8 cellular contexts compared by ENCODE assay signal in genomic region chr9:101398930-101399640, GRCh38. TPM values are rescaled to one million over a fixed set of nuclear protein-coding genes. Genes with fewer than 3 reads are reported as not detected.
DNase-seq lines count a peak whose midpoint lies in the region; ATAC-seq and TF ChIP-seq lines count a peak whose summit lies in the region.

No MANE protein-coding gene starts in this region.

- peak overlapping the region; percentile 85 for H3K27ac ChIP-seq in HL-60 (replicated peaks)

- peak overlapping the region; percentile 95 for H3K9ac ChIP-seq in skeletal muscle satellite cell (ENCODE audit: low read depth, low read length)

- ATAC-seq in GM19035 (IDR thresholded peaks at IDR 0.05; ENCODE audit: unreplicated experiment) (peak; percentile 12), HG03432 (IDR thresholded peaks at IDR 0.05; ENCODE audit: unreplicated experiment) (no peak)

- H3K9me3 ChIP-seq in skeletal muscle satellite cell (replicated peaks; ENCODE audit: low read length), result no peaks in the 10 kb centered on the region

- H3K4me3 ChIP-seq in HL-60 (replicated peaks; ENCODE audit: insufficient read depth, low read length) (peak overlapping the region; percentile 78), iPS-11a (ENCODE audit: low read depth, low read length) (peak overlapping the region; percentile 66), skeletal muscle satellite cell (ENCODE audit: low read length) (peak overlapping the region; percentile 83)

- no peaks in the 10 kb centered on the region for H3K27me3 ChIP-seq in HL-60 (ENCODE audit: insufficient read depth, poor library complexity, severe bottlenecking)
- no peaks in the 10 kb centered on the region for H3K27me3 ChIP-seq in skeletal muscle satellite cell (ENCODE audit: control insufficient read depth, insufficient read depth, low read length)

- H3K36me3 Mint-ChIP-seq in activated naive CD8-positive, alpha-beta T cell treated with anti-CD3 and anti-CD28 coated beads for 36 hours, result peaks cover 75% of the 10 kb centered on the region

- H3K27ac Mint-ChIP-seq in activated naive CD8-positive, alpha-beta T cell treated with anti-CD3 and anti-CD28 coated beads for 36 hours, result peak overlapping the region; percentile 96

- peak overlapping the region; percentile 89 for H3K4me3 Mint-ChIP-seq in activated naive CD8-positive, alpha-beta T cell treated with anti-CD3 and anti-CD28 coated beads for 36 hours

- peaks cover 43% of the 10 kb centered on the region for H3K4me1 Mint-ChIP-seq in activated naive CD8-positive, alpha-beta T cell treated with anti-CD3 and anti-CD28 coated beads for 36 hours

- peaks cover 21% of the 10 kb centered on the region for H3K4me1 ChIP-seq in skeletal muscle satellite cell (ENCODE audit: control insufficient read depth, insufficient read depth, low read length)

- no peak for TF ChIP-seq CTCF in HL-60 (IDR thresholded peaks at IDR 0.05; ENCODE audit: insufficient read depth, low read length)

- peaks cover 46% of the 10 kb centered on the region for H3K36me3 ChIP-seq in skeletal muscle satellite cell (ENCODE audit: insufficient read depth, low read length)

- H3K9me3 Mint-ChIP-seq in activated naive CD8-positive, alpha-beta T cell treated with anti-CD3 and anti-CD28 coated beads for 36 hours, result peaks cover 32% of the 10 kb centered on the region

- no peaks in the 10 kb centered on the region for H3K27me3 Mint-ChIP-seq in activated naive CD8-positive, alpha-beta T cell treated with anti-CD3 and anti-CD28 coated beads for 36 hours

- H3K4me2 ChIP-seq in skeletal muscle satellite cell (ENCODE audit: low read length), result peak overlapping the region; percentile 97

- no peak for DNase-seq in HL-60 (ENCODE audit: low read depth in 1 of 2, low spot score in 1 of 2)
- peak; percentile 2 for DNase-seq in activated naive CD8-positive, alpha-beta T cell treated with anti-CD3 and anti-CD28 coated beads for 36 hours
- no peak for DNase-seq in OCI-M1 (lab: John Stamatoyannopoulos, UW)
- no peak for DNase-seq in NOMO-1 treated with DMSO at 0.1 percent for 48 hours (lab: John Stamatoyannopoulos, UW; ENCODE audit: unreplicated experiment)

RNA-seq across cellular contexts. Expression of gene ZNF189, which starts 0.4 kb away (rescaled TPM):
- 1 to 10 TPM; 7.7 to 8.4 TPM for total RNA-seq in activated naive CD8-positive, alpha-beta T cell treated with anti-CD3 and anti-CD28 coated beads for 36 hours
- total RNA-seq in skeletal muscle satellite cell (2012; rRNA removed), result 12.9 and 15.2 TPM in 2 replicates

RNA-seq across cellular contexts. Expression of gene MRPL50, which starts 0.7 kb away (rescaled TPM):
- 10 to 100 TPM; 17.3 to 19.4 TPM for total RNA-seq in activated naive CD8-positive, alpha-beta T cell treated with anti-CD3 and anti-CD28 coated beads for 36 hours
- total RNA-seq in skeletal muscle satellite cell (2012; rRNA removed), result 15.1 and 18.8 TPM in 2 replicates

RNA-seq across cellular contexts. Expression of gene BAAT, which starts 14.3 kb away (rescaled TPM):
- total RNA-seq in activated naive CD8-positive, alpha-beta T cell treated with anti-CD3 and anti-CD28 coated beads for 36 hours, result under 1 TPM; 0.06 to 0.10 TPM
- under 0.01 and 0.44 TPM in 2 replicates for total RNA-seq in skeletal muscle satellite cell (2012; rRNA removed)

RNA-seq across cellular contexts. Expression of gene ALDOB, which starts 36.5 kb away (rescaled TPM):
- not detected for total RNA-seq in activated naive CD8-positive, alpha-beta T cell treated with anti-CD3 and anti-CD28 coated beads for 36 hours
- total RNA-seq in skeletal muscle satellite cell (2012; rRNA removed), result not detected in 2 replicates
